In the genomic region with DNA sequence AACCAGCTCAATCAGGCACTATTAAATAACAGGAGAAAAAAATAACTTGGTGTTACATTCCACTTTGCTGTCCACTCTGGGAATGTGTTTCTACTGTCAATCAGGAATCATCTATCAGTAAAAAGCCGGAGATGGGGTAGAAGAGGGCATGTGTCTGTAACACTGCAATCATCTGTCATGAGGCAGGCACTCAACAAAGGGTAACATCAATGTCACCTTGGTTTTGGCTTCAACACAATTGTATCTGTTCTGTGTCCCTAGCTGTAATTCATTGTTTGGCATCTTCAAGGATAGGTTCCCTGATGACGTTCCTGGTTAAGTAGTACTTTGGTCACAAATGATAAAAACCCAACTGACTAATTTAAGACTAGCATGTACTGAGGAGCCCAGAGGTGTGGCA, we compare ENCODE assay signal across 28 cellular contexts.
"Had no signal": no experiment of that assay in that cellular context is flagged by ENCODE, and none has a peak within 500 bp of the region (broad histone marks: within the 10 kb centered on the region; RNA-seq: fewer than 3 reads in every experiment).

No MANE protein-coding gene starts in this region.

- H3K4me3 Mint-ChIP-seq: memory B cell; mesothelial cell of epicardium; naive B cell; natural killer cell treated with Interleukin-12 subunit alpha and Interleukin-12 subunit beta and Interleukin-15 and Interleukin-18, amount 100 ng/mL, for 72 hours; neural crest cell; stimulated activated memory B cell treated with anti-CD40 and anti-IgM and Interleukin-4, amounts not matched to agents 10 μg/mL and 1 μg/mL and 100 μg/mL, for 72 hours; type B pancreatic cell had no signal

- H3K4me1 ChIP-seq: foreskin keratinocyte, gastroesophageal sphincter, lower lobe of right lung, pancreas, sigmoid colon, testis had no signal

- H3K27me3 ChIP-seq: esophagus muscularis mucosa, gastroesophageal sphincter, hepatocyte, left lung, neutrophil, sigmoid colon, testis, tibial artery had no signal

- H3K4me3 ChIP-seq: coronary artery, esophagus muscularis mucosa, gastroesophageal sphincter, hepatocyte, left lung, lower lobe of right lung, mucosa of descending colon, pancreas, sigmoid colon, testis, tibial artery had no signal

- H3K27me3 Mint-ChIP-seq: stimulated activated memory B cell treated with anti-CD40 and anti-IgM and Interleukin-4, amounts not matched to agents 10 μg/mL and 1 μg/mL and 100 μg/mL, for 72 hours; type B pancreatic cell had no signal

- H3K36me3 Mint-ChIP-seq: natural killer cell treated with Interleukin-12 subunit alpha and Interleukin-12 subunit beta and Interleukin-15 and Interleukin-18, amount 100 ng/mL, for 72 hours; stimulated activated memory B cell treated with anti-CD40 and anti-IgM and Interleukin-4, amounts not matched to agents 10 μg/mL and 1 μg/mL and 100 μg/mL, for 72 hours; type B pancreatic cell had no signal

- H3K9me3 ChIP-seq: lower lobe of right lung, mucosa of descending colon, neutrophil, pancreas, sigmoid colon, testis, tibial artery had no signal

- H3K27ac ChIP-seq: coronary artery, esophagus muscularis mucosa, foreskin keratinocyte, gastroesophageal sphincter, hepatocyte, left lung, lower lobe of right lung, neutrophil, pancreas, sigmoid colon, testis, tibial artery had no signal

- H3K4me2 ChIP-seq: hepatocyte had no signal

- DNase-seq: dermis blood vessel endothelial cell; effector memory CD4-positive, alpha-beta T cell; foreskin keratinocyte; kidney; left lung; lower lobe of right lung; mucosa of descending colon; naive B cell; pancreas; retina; sigmoid colon; stimulated activated CD4-positive, alpha-beta T cell treated with anti-CD3 and anti-CD28 coated beads, Interleukin-2, amount 100 ng/mL, for 24 hours; stimulated activated CD4-positive, alpha-beta T cell treated with anti-CD3 and anti-CD28 coated beads, Interleukin-4, amount 100 ng/mL, for 4 hours; stimulated activated naive CD8-positive, alpha-beta T cell treated with anti-CD3 and anti-CD28 coated beads, Interleukin-15, Interleukin-2, amounts not matched to agents 100 U/mL and 50 U/mL, for 24 hours; substantia nigra; testis; tibial artery had no signal

- H3K4me1 Mint-ChIP-seq: naive B cell; neural crest cell; stimulated activated memory B cell treated with anti-CD40 and anti-IgM and Interleukin-4, amounts not matched to agents 10 μg/mL and 1 μg/mL and 100 μg/mL, for 72 hours had no signal

- ATAC-seq: foreskin keratinocyte; gastroesophageal sphincter; left lung; lower lobe of right lung; mucosa of descending colon; natural killer cell treated with Interleukin-12 subunit alpha and Interleukin-12 subunit beta and Interleukin-15 and Interleukin-18, amount 100 ng/mL, for 72 hours; pancreas; stimulated activated memory B cell treated with anti-CD40 and anti-IgM and Interleukin-4, amounts not matched to agents 10 μg/mL and 1 μg/mL and 100 μg/mL, for 72 hours; stimulated activated naive CD8-positive, alpha-beta T cell treated with anti-CD3 and anti-CD28 coated beads, Interleukin-15, Interleukin-2, amounts not matched to agents 100 U/mL and 50 U/mL, for 24 hours had no signal

- H3K27ac Mint-ChIP-seq: memory B cell; mesothelial cell of epicardium; natural killer cell treated with Interleukin-12 subunit alpha and Interleukin-12 subunit beta and Interleukin-15 and Interleukin-18, amount 100 ng/mL, for 72 hours; stimulated activated memory B cell treated with anti-CD40 and anti-IgM and Interleukin-4, amounts not matched to agents 10 μg/mL and 1 μg/mL and 100 μg/mL, for 72 hours; type B pancreatic cell had no signal

- H2AFZ ChIP-seq: hepatocyte had no signal

- H3K36me3 ChIP-seq: esophagus muscularis mucosa, gastroesophageal sphincter, left lung, lower lobe of right lung, neutrophil, pancreas, sigmoid colon, tibial artery had no signal
